1 cellular context compared by ENCODE assay signal in the genomic region with DNA sequence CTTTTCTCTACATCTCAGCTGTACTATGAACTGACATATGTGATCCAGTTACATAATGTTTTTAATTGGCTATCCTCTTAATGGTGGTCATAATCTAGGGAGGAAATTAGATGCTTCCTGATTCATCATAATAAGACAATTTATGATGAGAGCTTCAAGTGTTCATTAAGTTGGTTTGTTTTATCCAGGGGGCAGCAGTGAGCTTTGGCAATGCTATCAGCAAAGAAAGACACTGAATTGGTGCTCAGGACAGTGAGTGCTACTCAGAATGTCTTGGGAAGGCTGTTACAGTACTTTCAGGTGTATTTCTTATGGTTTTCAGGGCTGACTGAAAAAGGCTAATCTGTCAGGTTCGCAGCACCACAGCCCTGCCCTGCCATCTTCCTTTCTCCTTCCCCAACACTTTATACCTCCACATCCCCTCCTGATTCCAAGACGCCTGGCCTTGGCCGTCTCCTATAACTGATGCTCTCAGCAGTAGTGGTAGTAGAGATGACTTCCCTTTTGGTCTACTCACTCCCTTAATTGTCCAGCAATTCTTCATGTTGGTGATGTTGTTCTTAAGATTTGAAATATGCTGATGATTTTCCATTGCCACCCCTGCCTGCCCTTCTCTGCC.
TF ChIP-seq lines count a peak whose summit lies in the region.

No MANE protein-coding gene starts in this region.

TF ChIP-seq in K562, 482 proteins besides CTCF, POLR2A, EP300 and RAD21 (continued from another document and continues in another):
- TF ChIP-seq, protein P1, sequence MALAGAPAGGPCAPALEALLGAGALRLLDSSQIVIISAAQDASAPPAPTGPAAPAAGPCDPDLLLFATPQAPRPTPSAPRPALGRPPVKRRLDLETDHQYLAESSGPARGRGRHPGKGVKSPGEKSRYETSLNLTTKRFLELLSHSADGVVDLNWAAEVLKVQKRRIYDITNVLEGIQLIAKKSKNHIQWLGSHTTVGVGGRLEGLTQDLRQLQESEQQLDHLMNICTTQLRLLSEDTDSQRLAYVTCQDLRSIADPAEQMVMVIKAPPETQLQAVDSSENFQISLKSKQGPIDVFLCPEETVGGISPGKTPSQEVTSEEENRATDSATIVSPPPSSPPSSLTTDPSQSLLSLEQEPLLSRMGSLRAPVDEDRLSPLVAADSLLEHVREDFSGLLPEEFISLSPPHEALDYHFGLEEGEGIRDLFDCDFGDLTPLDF (CRISPR knock-in tag; IDR thresholded peaks at IDR 0.05): 0 out of 2 replicates have a peak, but pooled peaks have one; percentile 34
- TF ChIP-seq, protein P2, sequence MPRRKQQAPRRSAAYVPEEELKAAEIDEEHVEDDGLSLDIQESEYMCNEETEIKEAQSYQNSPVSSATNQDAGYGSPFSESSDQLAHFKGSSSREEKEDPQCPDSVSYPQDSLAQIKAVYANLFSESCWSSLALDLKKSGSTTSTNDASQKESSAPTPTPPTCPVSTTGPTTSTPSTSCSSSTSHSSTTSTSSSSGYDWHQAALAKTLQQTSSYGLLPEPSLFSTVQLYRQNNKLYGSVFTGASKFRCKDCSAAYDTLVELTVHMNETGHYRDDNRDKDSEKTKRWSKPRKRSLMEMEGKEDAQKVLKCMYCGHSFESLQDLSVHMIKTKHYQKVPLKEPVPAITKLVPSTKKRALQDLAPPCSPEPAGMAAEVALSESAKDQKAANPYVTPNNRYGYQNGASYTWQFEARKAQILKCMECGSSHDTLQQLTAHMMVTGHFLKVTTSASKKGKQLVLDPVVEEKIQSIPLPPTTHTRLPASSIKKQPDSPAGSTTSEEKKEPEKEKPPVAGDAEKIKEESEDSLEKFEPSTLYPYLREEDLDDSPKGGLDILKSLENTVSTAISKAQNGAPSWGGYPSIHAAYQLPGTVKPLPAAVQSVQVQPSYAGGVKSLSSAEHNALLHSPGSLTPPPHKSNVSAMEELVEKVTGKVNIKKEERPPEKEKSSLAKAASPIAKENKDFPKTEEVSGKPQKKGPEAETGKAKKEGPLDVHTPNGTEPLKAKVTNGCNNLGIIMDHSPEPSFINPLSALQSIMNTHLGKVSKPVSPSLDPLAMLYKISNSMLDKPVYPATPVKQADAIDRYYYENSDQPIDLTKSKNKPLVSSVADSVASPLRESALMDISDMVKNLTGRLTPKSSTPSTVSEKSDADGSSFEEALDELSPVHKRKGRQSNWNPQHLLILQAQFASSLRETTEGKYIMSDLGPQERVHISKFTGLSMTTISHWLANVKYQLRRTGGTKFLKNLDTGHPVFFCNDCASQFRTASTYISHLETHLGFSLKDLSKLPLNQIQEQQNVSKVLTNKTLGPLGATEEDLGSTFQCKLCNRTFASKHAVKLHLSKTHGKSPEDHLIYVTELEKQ (CRISPR knock-in tag; IDR thresholded peaks at IDR 0.05): 0 out of 2 replicates have a peak, but pooled peaks have one; percentile 25
- TF ChIP-seq ESRRA (IDR thresholded peaks at IDR 0.05; ENCODE audit: borderline replicate concordance, low read depth) (0 out of 2 replicates have a peak, but pooled peaks have one; percentile 17), RNF2 (IDR thresholded peaks at IDR 0.05) (no peak), SMAD3 (CRISPR knock-in tag; conservative IDR thresholded peaks at IDR 0.05) (0 out of 2 replicates have a peak, but pooled peaks have one; percentile 14), ERF (CRISPR knock-in tag; IDR thresholded peaks at IDR 0.05) (0 out of 2 replicates have a peak, but pooled peaks have one; percentile 16), YBX1 (IDR thresholded peaks at IDR 0.05) (no peak), FOXA3 (CRISPR knock-in tag; conservative IDR thresholded peaks at IDR 0.05 in 1 of 2, IDR thresholded peaks at IDR 0.05 in 1 of 2) (peak in 1 of 2 experiments; percentile 43; a peak in 1 of 4 replicates), ELF2 (CRISPR knock-in tag; IDR thresholded peaks at IDR 0.05) (no peak), ZNF668 (CRISPR knock-in tag; IDR thresholded peaks at IDR 0.05) (no peak), ZNF212 (CRISPR knock-in tag; IDR thresholded peaks at IDR 0.05) (peak; percentile 64; the same call in 1 of the 2 replicates), U2AF2 (optimal IDR thresholded peaks at IDR 0.05; ENCODE audit: low read depth, low read length) (no peak), ZNF165 (CRISPR knock-in tag; IDR thresholded peaks at IDR 0.05; ENCODE audit: borderline replicate concordance) (no peak), ADNP (tag; IDR thresholded peaks at IDR 0.05) (no peak), ARID2 (IDR thresholded peaks at IDR 0.05) (peak; percentile 84), ZNF644 (tag; IDR thresholded peaks at IDR 0.05; ENCODE audit: low read depth) (no peak), SOX6 (IDR thresholded peaks at IDR 0.05) (peak; percentile 11; the same call in 1 of the 2 replicates), ZNF57 (CRISPR knock-in tag; IDR thresholded peaks at IDR 0.05) (0 out of 2 replicates have a peak, but pooled peaks have one; percentile 7), BACH1 (tag; IDR thresholded peaks at IDR 0.05) (no peak), KLF16 (IDR thresholded peaks at IDR 0.05) (peak; percentile 57; the same call in 1 of the 2 replicates), CBX3 (IDR thresholded peaks at IDR 0.05; ENCODE audit: borderline replicate concordance in 1 of 2, low read length in 2 of 2) (peak in 1 of 2 experiments; percentile 41; a peak in 1 of 3 replicates), CC2D1A (IDR thresholded peaks at IDR 0.05) (peak; percentile 82)
- TF ChIP-seq, protein P3, sequence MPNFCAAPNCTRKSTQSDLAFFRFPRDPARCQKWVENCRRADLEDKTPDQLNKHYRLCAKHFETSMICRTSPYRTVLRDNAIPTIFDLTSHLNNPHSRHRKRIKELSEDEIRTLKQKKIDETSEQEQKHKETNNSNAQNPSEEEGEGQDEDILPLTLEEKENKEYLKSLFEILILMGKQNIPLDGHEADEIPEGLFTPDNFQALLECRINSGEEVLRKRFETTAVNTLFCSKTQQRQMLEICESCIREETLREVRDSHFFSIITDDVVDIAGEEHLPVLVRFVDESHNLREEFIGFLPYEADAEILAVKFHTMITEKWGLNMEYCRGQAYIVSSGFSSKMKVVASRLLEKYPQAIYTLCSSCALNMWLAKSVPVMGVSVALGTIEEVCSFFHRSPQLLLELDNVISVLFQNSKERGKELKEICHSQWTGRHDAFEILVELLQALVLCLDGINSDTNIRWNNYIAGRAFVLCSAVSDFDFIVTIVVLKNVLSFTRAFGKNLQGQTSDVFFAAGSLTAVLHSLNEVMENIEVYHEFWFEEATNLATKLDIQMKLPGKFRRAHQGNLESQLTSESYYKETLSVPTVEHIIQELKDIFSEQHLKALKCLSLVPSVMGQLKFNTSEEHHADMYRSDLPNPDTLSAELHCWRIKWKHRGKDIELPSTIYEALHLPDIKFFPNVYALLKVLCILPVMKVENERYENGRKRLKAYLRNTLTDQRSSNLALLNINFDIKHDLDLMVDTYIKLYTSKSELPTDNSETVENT (CRISPR knock-in tag; IDR thresholded peaks at IDR 0.05): no peak
- TF ChIP-seq, protein P4, sequence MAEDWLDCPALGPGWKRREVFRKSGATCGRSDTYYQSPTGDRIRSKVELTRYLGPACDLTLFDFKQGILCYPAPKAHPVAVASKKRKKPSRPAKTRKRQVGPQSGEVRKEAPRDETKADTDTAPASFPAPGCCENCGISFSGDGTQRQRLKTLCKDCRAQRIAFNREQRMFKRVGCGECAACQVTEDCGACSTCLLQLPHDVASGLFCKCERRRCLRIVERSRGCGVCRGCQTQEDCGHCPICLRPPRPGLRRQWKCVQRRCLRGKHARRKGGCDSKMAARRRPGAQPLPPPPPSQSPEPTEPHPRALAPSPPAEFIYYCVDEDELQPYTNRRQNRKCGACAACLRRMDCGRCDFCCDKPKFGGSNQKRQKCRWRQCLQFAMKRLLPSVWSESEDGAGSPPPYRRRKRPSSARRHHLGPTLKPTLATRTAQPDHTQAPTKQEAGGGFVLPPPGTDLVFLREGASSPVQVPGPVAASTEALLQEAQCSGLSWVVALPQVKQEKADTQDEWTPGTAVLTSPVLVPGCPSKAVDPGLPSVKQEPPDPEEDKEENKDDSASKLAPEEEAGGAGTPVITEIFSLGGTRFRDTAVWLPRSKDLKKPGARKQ (CRISPR knock-in tag; IDR thresholded peaks at IDR 0.05): no peak
- TF ChIP-seq, protein P5, sequence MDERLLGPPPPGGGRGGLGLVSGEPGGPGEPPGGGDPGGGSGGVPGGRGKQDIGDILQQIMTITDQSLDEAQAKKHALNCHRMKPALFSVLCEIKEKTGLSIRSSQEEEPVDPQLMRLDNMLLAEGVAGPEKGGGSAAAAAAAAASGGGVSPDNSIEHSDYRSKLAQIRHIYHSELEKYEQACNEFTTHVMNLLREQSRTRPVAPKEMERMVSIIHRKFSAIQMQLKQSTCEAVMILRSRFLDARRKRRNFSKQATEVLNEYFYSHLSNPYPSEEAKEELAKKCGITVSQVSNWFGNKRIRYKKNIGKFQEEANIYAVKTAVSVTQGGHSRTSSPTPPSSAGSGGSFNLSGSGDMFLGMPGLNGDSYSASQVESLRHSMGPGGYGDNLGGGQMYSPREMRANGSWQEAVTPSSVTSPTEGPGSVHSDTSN (CRISPR knock-in tag; IDR thresholded peaks at IDR 0.05; ENCODE audit: low read depth): no peak
- TF ChIP-seq, protein P5 (tag; conservative IDR thresholded peaks at IDR 0.05; ENCODE audit: low read depth): 0 out of 2 replicates have a peak, but pooled peaks have one; percentile 11
- TF ChIP-seq, protein P6, sequence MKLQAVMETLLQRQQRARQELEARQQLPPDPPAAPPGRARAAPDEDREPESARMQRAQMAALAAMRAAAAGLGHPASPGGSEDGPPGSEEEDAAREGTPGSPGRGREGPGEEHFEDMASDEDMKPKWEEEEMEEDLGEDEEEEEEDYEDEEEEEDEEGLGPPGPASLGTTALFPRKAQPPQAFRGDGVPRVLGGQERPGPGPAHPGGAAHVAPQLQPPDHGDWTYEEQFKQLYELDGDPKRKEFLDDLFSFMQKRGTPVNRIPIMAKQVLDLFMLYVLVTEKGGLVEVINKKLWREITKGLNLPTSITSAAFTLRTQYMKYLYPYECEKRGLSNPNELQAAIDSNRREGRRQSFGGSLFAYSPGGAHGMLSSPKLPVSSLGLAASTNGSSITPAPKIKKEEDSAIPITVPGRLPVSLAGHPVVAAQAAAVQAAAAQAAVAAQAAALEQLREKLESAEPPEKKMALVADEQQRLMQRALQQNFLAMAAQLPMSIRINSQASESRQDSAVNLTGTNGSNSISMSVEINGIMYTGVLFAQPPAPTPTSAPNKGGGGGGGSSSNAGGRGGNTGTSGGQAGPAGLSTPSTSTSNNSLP (IDR thresholded peaks at IDR 0.05; ENCODE audit: borderline replicate concordance, low read depth, low read length): peak; percentile 99
- TF ChIP-seq, protein P7, sequence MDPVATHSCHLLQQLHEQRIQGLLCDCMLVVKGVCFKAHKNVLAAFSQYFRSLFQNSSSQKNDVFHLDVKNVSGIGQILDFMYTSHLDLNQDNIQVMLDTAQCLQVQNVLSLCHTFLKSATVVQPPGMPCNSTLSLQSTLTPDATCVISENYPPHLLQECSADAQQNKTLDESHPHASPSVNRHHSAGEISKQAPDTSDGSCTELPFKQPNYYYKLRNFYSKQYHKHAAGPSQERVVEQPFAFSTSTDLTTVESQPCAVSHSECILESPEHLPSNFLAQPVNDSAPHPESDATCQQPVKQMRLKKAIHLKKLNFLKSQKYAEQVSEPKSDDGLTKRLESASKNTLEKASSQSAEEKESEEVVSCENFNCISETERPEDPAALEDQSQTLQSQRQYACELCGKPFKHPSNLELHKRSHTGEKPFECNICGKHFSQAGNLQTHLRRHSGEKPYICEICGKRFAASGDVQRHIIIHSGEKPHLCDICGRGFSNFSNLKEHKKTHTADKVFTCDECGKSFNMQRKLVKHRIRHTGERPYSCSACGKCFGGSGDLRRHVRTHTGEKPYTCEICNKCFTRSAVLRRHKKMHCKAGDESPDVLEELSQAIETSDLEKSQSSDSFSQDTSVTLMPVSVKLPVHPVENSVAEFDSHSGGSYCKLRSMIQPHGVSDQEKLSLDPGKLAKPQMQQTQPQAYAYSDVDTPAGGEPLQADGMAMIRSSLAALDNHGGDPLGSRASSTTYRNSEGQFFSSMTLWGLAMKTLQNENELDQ (CRISPR knock-in tag; IDR thresholded peaks at IDR 0.05; ENCODE audit: borderline replicate concordance): no peak
- TF ChIP-seq, protein P8, sequence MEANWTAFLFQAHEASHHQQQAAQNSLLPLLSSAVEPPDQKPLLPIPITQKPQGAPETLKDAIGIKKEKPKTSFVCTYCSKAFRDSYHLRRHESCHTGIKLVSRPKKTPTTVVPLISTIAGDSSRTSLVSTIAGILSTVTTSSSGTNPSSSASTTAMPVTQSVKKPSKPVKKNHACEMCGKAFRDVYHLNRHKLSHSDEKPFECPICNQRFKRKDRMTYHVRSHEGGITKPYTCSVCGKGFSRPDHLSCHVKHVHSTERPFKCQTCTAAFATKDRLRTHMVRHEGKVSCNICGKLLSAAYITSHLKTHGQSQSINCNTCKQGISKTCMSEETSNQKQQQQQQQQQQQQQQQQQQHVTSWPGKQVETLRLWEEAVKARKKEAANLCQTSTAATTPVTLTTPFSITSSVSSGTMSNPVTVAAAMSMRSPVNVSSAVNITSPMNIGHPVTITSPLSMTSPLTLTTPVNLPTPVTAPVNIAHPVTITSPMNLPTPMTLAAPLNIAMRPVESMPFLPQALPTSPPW (CRISPR knock-in tag; IDR thresholded peaks at IDR 0.05): peak; percentile 29; the same call in 1 of the 2 replicates
- TF ChIP-seq, protein P9, sequence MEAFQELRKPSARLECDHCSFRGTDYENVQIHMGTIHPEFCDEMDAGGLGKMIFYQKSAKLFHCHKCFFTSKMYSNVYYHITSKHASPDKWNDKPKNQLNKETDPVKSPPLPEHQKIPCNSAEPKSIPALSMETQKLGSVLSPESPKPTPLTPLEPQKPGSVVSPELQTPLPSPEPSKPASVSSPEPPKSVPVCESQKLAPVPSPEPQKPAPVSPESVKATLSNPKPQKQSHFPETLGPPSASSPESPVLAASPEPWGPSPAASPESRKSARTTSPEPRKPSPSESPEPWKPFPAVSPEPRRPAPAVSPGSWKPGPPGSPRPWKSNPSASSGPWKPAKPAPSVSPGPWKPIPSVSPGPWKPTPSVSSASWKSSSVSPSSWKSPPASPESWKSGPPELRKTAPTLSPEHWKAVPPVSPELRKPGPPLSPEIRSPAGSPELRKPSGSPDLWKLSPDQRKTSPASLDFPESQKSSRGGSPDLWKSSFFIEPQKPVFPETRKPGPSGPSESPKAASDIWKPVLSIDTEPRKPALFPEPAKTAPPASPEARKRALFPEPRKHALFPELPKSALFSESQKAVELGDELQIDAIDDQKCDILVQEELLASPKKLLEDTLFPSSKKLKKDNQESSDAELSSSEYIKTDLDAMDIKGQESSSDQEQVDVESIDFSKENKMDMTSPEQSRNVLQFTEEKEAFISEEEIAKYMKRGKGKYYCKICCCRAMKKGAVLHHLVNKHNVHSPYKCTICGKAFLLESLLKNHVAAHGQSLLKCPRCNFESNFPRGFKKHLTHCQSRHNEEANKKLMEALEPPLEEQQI (IDR thresholded peaks at IDR 0.05): peak; percentile 40; the same call in 1 of the 2 replicates
